In genomic region chr9:70097187-70097586, GRCh38 we compare ENCODE assay signal across 26 cellular contexts. TPM values are rescaled to one million over a fixed set of nuclear protein-coding genes. Genes with fewer than 3 reads are reported as not detected.
"Had no signal": no experiment of that assay in that cellular context is flagged by ENCODE, and none has a peak within 500 bp of the region (broad histone marks: within the 10 kb centered on the region; RNA-seq: fewer than 3 reads in every experiment).

No MANE protein-coding gene starts in this region.

- H3K27me3 ChIP-seq: neural progenitor cell, ovary, suprapubic skin, testis, tibial artery, transverse colon, upper lobe of right lung, uterus had no signal

- H3K4me2 ChIP-seq: neural progenitor cell had no signal

- DNase-seq: naive thymus-derived CD4-positive, alpha-beta T cell; natural killer cell; occipital lobe; ovary; posterior cingulate gyrus; psoas muscle; right cardiac atrium; small intestine; stimulated activated CD4-positive, alpha-beta T cell treated with anti-CD3 and anti-CD28 coated beads, Interleukin-15, amount 100 ng/mL, for 24 hours; stimulated activated CD4-positive, alpha-beta T cell treated with anti-CD3 and anti-CD28 coated beads, Interleukin-2, amount 100 ng/mL, for 24 hours; stimulated activated CD4-positive, alpha-beta T cell treated with anti-CD3 and anti-CD28 coated beads, Interleukin-2, amount 100 ng/mL, for 48 hours; stimulated activated CD4-positive, alpha-beta T cell treated with anti-CD3 and anti-CD28 coated beads, Interleukin-4, amount 100 ng/mL, for 24 hours; stimulated activated naive B cell treated with anti-CD40 and anti-IgM and Interleukin-4, amounts not matched to agents 10 μg/mL and 1 μg/mL and 100 μg/mL, for 72 hours; stimulated activated naive CD4-positive, alpha-beta T cell treated with Interleukin-2 at 50 U/mL for 16 hours; stimulated activated naive CD8-positive, alpha-beta T cell treated with anti-CD3 and anti-CD28 coated beads, Interleukin-15, amount 100 ng/mL, for 72 hours; substantia nigra; testis; tibial artery; transverse colon; upper lobe of right lung; uterus had no signal

- H2AFZ ChIP-seq: neural progenitor cell, parathyroid adenoma had no signal

- ATAC-seq: naive thymus-derived CD4-positive, alpha-beta T cell; natural killer cell; psoas muscle; right cardiac atrium; sciatic nerve; stimulated activated effector memory CD8-positive, alpha-beta T cell treated with anti-CD3 and anti-CD28 coated beads, Interleukin-12 subunit alpha, Interleukin-12 subunit beta, amount 100 ng/mL, for 72 hours; stimulated activated naive B cell treated with anti-CD40 and anti-IgM and Interleukin-4, amounts not matched to agents 10 μg/mL and 1 μg/mL and 100 μg/mL, for 72 hours; stimulated activated naive CD8-positive, alpha-beta T cell treated with anti-CD3 and anti-CD28 coated beads, Interleukin-15, amount 100 ng/mL, for 72 hours; upper lobe of right lung had no signal

- H3K9ac ChIP-seq: neural progenitor cell, parathyroid adenoma had no signal

- H3K36me3 ChIP-seq: neural progenitor cell, ovary, suprapubic skin, tibial artery, transverse colon, upper lobe of right lung, uterus had no signal

- H3K4me1 ChIP-seq: testis, upper lobe of right lung had no signal

- H3K9me3 ChIP-seq: ovary, psoas muscle, suprapubic skin, testis, tibial artery, transverse colon, upper lobe of right lung, uterus had no signal

- H3K4me3 ChIP-seq: neural progenitor cell, ovary, psoas muscle, suprapubic skin, testis, tibial artery, transverse colon, upper lobe of right lung, uterus had no signal

- H3K27ac ChIP-seq: neural progenitor cell, ovary, parathyroid adenoma, psoas muscle, suprapubic skin, testis, tibial artery, upper lobe of right lung, uterus had no signal

- FAIRE-seq: small intestine had no signal

RNA-seq across cellular contexts. Expression of gene MAMDC2, which starts 53.5 kb away (rescaled TPM):
- polyA plus RNA-seq: naive thymus-derived CD4-positive, alpha-beta T cell had no signal
